29 cellular contexts compared by ENCODE assay signal in genomic region chr14:64958743-64959142, GRCh38. TPM values are rescaled to one million over a fixed set of nuclear protein-coding genes. Genes with fewer than 3 reads are reported as not detected.
DNase-seq lines count a peak whose midpoint lies in the region; ATAC-seq, FAIRE-seq and TF ChIP-seq lines count a peak whose summit lies in the region.
"Had no signal": no experiment of that assay in that cellular context is flagged by ENCODE, and none has a peak within 500 bp of the region (broad histone marks: within the 10 kb centered on the region; RNA-seq: fewer than 3 reads in every experiment).

No MANE protein-coding gene starts in this region.

- H3K56ac ChIP-seq in H1 (replicated peaks; ENCODE audit: insufficient read length, low read depth, low read length) = no peak overlapping the region
- no peak overlapping the region for H3K56ac ChIP-seq in mesendoderm (ENCODE audit: low read length)

- no peaks in the 10 kb centered on the region for H3K27me3 Mint-ChIP-seq in T-helper 17 cell
- H3K27me3 Mint-ChIP-seq: CD4-positive, alpha-beta memory T cell had no signal

- no peak overlapping the region for H3K9ac ChIP-seq in H1 (replicated peaks in 1 of 4; ENCODE audit: extremely low read depth in 1 of 4, low read depth in 3 of 4, low read length in 3 of 4)
- H3K9ac ChIP-seq in mesendoderm (ENCODE audit: low read length) = no peak overlapping the region

- no peaks in the 10 kb centered on the region for H3K36me3 Mint-ChIP-seq in T-helper 17 cell (ENCODE audit: low read depth)

- no peak overlapping the region for H2AFZ ChIP-seq in H1 (ENCODE audit: low read length)

- H3K14ac ChIP-seq in H1 (ENCODE audit: insufficient read length) = no peak overlapping the region

- H3K4me1 Mint-ChIP-seq in T-helper 17 cell = peaks cover 16% of the 10 kb centered on the region

- no peak overlapping the region for H3K4ac ChIP-seq in H1 (replicated peaks; ENCODE audit: insufficient read length, low read depth, low read length)
- H3K4ac ChIP-seq in mesendoderm (ENCODE audit: low read depth, low read length) = no peak overlapping the region

- TF ChIP-seq RAD21 in H1 (IDR thresholded peaks at IDR 0.05 in 1 of 2, conservative IDR thresholded peaks at IDR 0.05 in 1 of 2; ENCODE audit: low read depth in 2 of 2, low read length in 2 of 2) = no peak

- no peak overlapping the region; the same call in 1 of the 2 replicates for H2BK12ac ChIP-seq in H1 (ENCODE audit: low read depth, low read length)

- no peak overlapping the region for H3K27ac ChIP-seq in H1 (ENCODE audit: low read depth, low read length)
- no peak overlapping the region for H3K27ac ChIP-seq in mesendoderm (ENCODE audit: low read depth, low read length)
- H3K27ac ChIP-seq: RWPE1 had no signal

- DNase-seq in T-helper 17 cell = no peak
- no peak for DNase-seq in H1 (ENCODE audit: low read depth in 1 of 2, low spot score in 2 of 2)
- DNase-seq in posterior vena cava (ENCODE audit: low spot score) = peak; percentile 28
- no peak for DNase-seq in urothelium cell line (ENCODE audit: low spot score)
- no peak for DNase-seq in mesendoderm
- DNase-seq in hepatic stellate cell (ENCODE audit: low spot score) = no peak
- DNase-seq: C1 segment of cervical spinal cord; CD4-positive, alpha-beta memory T cell; COR-L47; DMS53; GOT3; Kasumi-1; NCI-H1092 treated with DMSO at 0.1 percent for 48 hours; NCI-H1436; NCI-H187; NCI-H2081 treated with DMSO at 0.1 percent for 48 hours; NCI-H446; NCI-H524 treated with DMSO at 0.1 percent for 48 hours; NCI-H82; SHP77 had no signal

- CTCF ChIA-PET in H1 (lab: Charles Lee; ENCODE audit: partially characterized antibody) = interaction anchor here (0.5 to 6.7 kb wide), 13 partner anchors 11 to 180 kb away, joined by 3 to 45 read pairs (median 4); no protein-coding TSS in a partner anchor

- WGBS in H1 (ENCODE audit: extremely low coverage in 1 of 2, insufficient coverage in 1 of 2, insufficient read length in 1 of 2, insufficient replicate concordance in 2 of 2, low coverage in 1 of 2, low lambda C conversion rate in 2 of 2, missing lambda C conversion rate in 1 of 2), 2 experiments = 92% methylated on average over 5 of the region's 5 CpGs; no CpG with 5 or more reads in 1 of the 2 experiments
- WGBS in mesendoderm (ENCODE audit: extremely low coverage, insufficient coverage, low lambda C conversion rate) = no CpG with 5 or more reads among the region's 5 CpGs

- no peak overlapping the region for H3K4me3 ChIP-seq in H1 (ENCODE audit: extremely low read depth in 1 of 4, insufficient read depth in 2 of 4, low read depth in 3 of 4, low read length in 4 of 4)
- no peak overlapping the region for H3K4me3 ChIP-seq in mesendoderm (ENCODE audit: low read length)
- H3K4me3 ChIP-seq: K562 had no signal

- H2BK120ac ChIP-seq in H1 (replicated peaks; ENCODE audit: low read depth, low read length) (no peak overlapping the region), mesendoderm (ENCODE audit: low read depth, low read length) (no peak overlapping the region)

- H3K18ac ChIP-seq in H1 (ENCODE audit: extremely low read depth, low read length) (no peak overlapping the region), mesendoderm (ENCODE audit: low read length) (no peak overlapping the region)

- no peak overlapping the region for H3K23ac ChIP-seq in H1 (ENCODE audit: insufficient read length)
- no peak overlapping the region for H3K23ac ChIP-seq in mesendoderm (ENCODE audit: low read length)

- H2BK5ac ChIP-seq in H1 (ENCODE audit: low read depth, low read length) (no peak overlapping the region), mesendoderm (ENCODE audit: low read length) (no peak overlapping the region)

- no peak for TF ChIP-seq CTCF in H1 (IDR thresholded peaks at IDR 0.05; ENCODE audit: control extremely low read depth in 1 of 3, insufficient read depth in 1 of 3, low read depth in 1 of 3, low read length in 3 of 3)

- H4K8ac ChIP-seq in H1 (ENCODE audit: extremely low read depth, insufficient read depth, low read length) (no peak overlapping the region), mesendoderm (ENCODE audit: low read depth, low read length) (no peak overlapping the region)

- peak overlapping the region; percentile 36 for H3K4me3 Mint-ChIP-seq in T-helper 17 cell
- H3K4me3 Mint-ChIP-seq: CD4-positive, alpha-beta memory T cell had no signal

- no peak overlapping the region for H4K91ac ChIP-seq in H1 (replicated peaks; ENCODE audit: insufficient read length, low read length)

- H2AK5ac ChIP-seq in H1 (ENCODE audit: low read depth, low read length) (no peak overlapping the region; the same call in 1 of the 2 replicates), mesendoderm (ENCODE audit: low read length) (no peak overlapping the region)

- H2BK15ac ChIP-seq in H1 (ENCODE audit: low read length) (peak overlapping the region; percentile 48; the same call in 1 of the 2 replicates), mesendoderm (replicated peaks; ENCODE audit: low read depth) (no peak overlapping the region)

- H3K79me2 ChIP-seq in H1 (ENCODE audit: control insufficient read depth in 1 of 2, insufficient read depth in 2 of 2, low read length in 2 of 2) (peaks cover 0 to 5% of the 10 kb centered on the region in 2 experiments; a peak in 1 of 4 replicates), mesendoderm (ENCODE audit: control insufficient read depth, insufficient read depth, low read length) (peaks cover 33% of the 10 kb centered on the region)

- intact Hi-C loops in posterior vena cava (cut with DNase I) = loop anchor here in 1 of 2 donors (5.0 kb wide), 1 partner anchor 769 kb away; no protein-coding TSS in a partner anchor

- ATAC-seq in T-helper 17 cell = no peak
- no peak for ATAC-seq in HG02623 (IDR thresholded peaks at IDR 0.05; ENCODE audit: unreplicated experiment)
- ATAC-seq: HCT116, K562 had no signal

- no peak overlapping the region for H2BK20ac ChIP-seq in H1 (ENCODE audit: low read length)

- no peaks in the 10 kb centered on the region for H3K27me3 ChIP-seq in H1 (replicated peaks in 1 of 4; ENCODE audit: control insufficient read depth in 3 of 4, extremely low read depth in 1 of 4, insufficient read depth in 3 of 4, low read length in 3 of 4)
- H3K27me3 ChIP-seq in mesendoderm (ENCODE audit: insufficient read depth, low read length, poor library complexity) = no peaks in the 10 kb centered on the region

- H3K4me2 ChIP-seq in H1 (ENCODE audit: insufficient read depth in 1 of 2, low read depth in 2 of 2, low read length in 2 of 2) (no peak overlapping the region), mesendoderm (ENCODE audit: low read length) (no peak overlapping the region)

- peaks cover 7% of the 10 kb centered on the region for H3K79me1 ChIP-seq in H1 (ENCODE audit: low read depth, low read length)
- H3K79me1 ChIP-seq in mesendoderm (ENCODE audit: low read length) = peaks cover 27% of the 10 kb centered on the region

- H3K4me1 ChIP-seq in H1 (replicated peaks in 1 of 4; ENCODE audit: control insufficient read depth in 3 of 4, insufficient read depth in 4 of 4, low read length in 3 of 4) (peaks cover 13 to 26% (median 20%) of the 10 kb centered on the region in 4 experiments), mesendoderm (ENCODE audit: control insufficient read depth, low read depth, low read length) (peaks cover 21% of the 10 kb centered on the region)

- H3K23me2 ChIP-seq in H1 (ENCODE audit: low read depth, low read length) = no peaks in the 10 kb centered on the region

- FAIRE-seq in H1 (lab: Jason Lieb, UNC) (no peak), urothelium cell line (lab: Jason Lieb, UNC) (peak; percentile 96)
- FAIRE-seq: G401.6, K562 had no signal

- POLR2A ChIA-PET in H1 (lab: Charles Lee; ENCODE audit: partially characterized antibody) = interaction anchor here (1.7 to 2.2 kb wide), 2 partner anchors 11 to 84 kb away, joined by 4 to 8 read pairs; no protein-coding TSS in a partner anchor

- H4K5ac ChIP-seq in H1 (ENCODE audit: insufficient read length, low read depth, low read length) (no peak overlapping the region), mesendoderm (ENCODE audit: low read length) (no peak overlapping the region)

- no peak for TF ChIP-seq EP300 in H1 (IDR thresholded peaks at IDR 0.05; ENCODE audit: borderline replicate concordance in 1 of 2, low read depth in 2 of 2, low read length in 2 of 2)

- H3K36me3 ChIP-seq in H1 (ENCODE audit: control insufficient read depth in 2 of 4, insufficient read depth in 4 of 4, low read length in 3 of 4) (0 out of 8 replicates have a peak, but pooled peaks cover 0 to 2% (median 0%) of the 10 kb centered on the region in 4 experiments), mesendoderm (ENCODE audit: control insufficient read depth, insufficient read depth, low read length) (peaks cover 7% of the 10 kb centered on the region)

- peaks cover 0 to 8% of the 10 kb centered on the region in 2 experiments for H4K20me1 ChIP-seq in H1 (replicated peaks in 1 of 2; ENCODE audit: control insufficient read depth in 1 of 2, insufficient read depth in 2 of 2, low read length in 2 of 2)

- no peak for TF ChIP-seq POLR2A in H1 (IDR thresholded peaks at IDR 0.05; ENCODE audit: control extremely low read depth in 1 of 2, low read depth in 2 of 2, low read length in 2 of 2)

- H3K27ac Mint-ChIP-seq in T-helper 17 cell = no peak overlapping the region

- H3K9me3 ChIP-seq in T-helper 17 cell (ENCODE audit: control insufficient read depth, low read length, poor library complexity, severe bottlenecking) (no peaks in the 10 kb centered on the region), H1 (ENCODE audit: insufficient read depth in 2 of 2, low read depth in 1 of 2, low read length in 1 of 2) (no peaks in the 10 kb centered on the region)

RNA-seq across cellular contexts. Expression of gene RAB15, which starts 13.4 kb away (rescaled TPM):
- 1 to 10 TPM; 4.8 to 5.8 TPM for total RNA-seq in T-helper 17 cell
- total RNA-seq in H1 (2021; fragmentation: NEBNext Ultra II Directional; extraction: Animal tissue kit (Norgen Biotek cat#: 25700)) = 58.1 and 59.2 TPM in 2 replicates
- 38.8 and 63.4 TPM in 2 replicates for polyA plus RNA-seq in H1 (2011; rRNA removed)
- polyA plus RNA-seq in H1 (2011; cell fraction: cytosol; rRNA removed) = 37.8 TPM
- 46.7 TPM for polyA plus RNA-seq in H1 (2011; cell fraction: nucleus; rRNA removed)
- polyA plus RNA-seq in H1 (2012, experiment 1 of 2) = 35.3 to 39.3 TPM (median 37.0 TPM) in 4 replicates
- 35.0 TPM for polyA plus RNA-seq in H1 (2012, experiment 2 of 2)
- polyA plus RNA-seq in H1 (2013, experiment 1 of 2) = 29.4 TPM
- polyA plus RNA-seq in H1 (2013, experiment 2 of 2) = 30.4 TPM
- polyA minus RNA-seq in H1 (2011; rRNA and poly(A)+ RNA removed) = 25.9 and 31.7 TPM in 2 replicates
- 15.9 TPM for polyA minus RNA-seq in H1 (2011; cell fraction: cytosol; rRNA and poly(A)+ RNA removed)
- 14.5 TPM for polyA minus RNA-seq in H1 (2011; cell fraction: nucleus; rRNA and poly(A)+ RNA removed)
- 1 to 10 TPM; 6.0 to 7.3 TPM for total RNA-seq in posterior vena cava
- polyA plus RNA-seq in mesendoderm (2013, experiment 1 of 2) = 42.6 TPM
- polyA plus RNA-seq in mesendoderm (2013, experiment 2 of 2) = 42.7 TPM

RNA-seq across cellular contexts. Expression of gene GPX2, which starts 16.2 kb away (rescaled TPM):
- total RNA-seq in T-helper 17 cell (not detected), posterior vena cava (not detected)
- total RNA-seq in H1 (2021; fragmentation: NEBNext Ultra II Directional; extraction: Animal tissue kit (Norgen Biotek cat#: 25700)) = 0.30 and 0.50 TPM in 2 replicates
- polyA plus RNA-seq in H1 (2011; rRNA removed) = 0.49 and 0.89 TPM in 2 replicates
- 0.61 TPM for polyA plus RNA-seq in H1 (2011; cell fraction: cytosol; rRNA removed)
- polyA plus RNA-seq in H1 (2011; cell fraction: nucleus; rRNA removed) = 0.66 TPM
- polyA plus RNA-seq in H1 (2012, experiment 1 of 2) = 0.50 to 0.96 TPM (median 0.64 TPM) in 3 of 4 replicates, not detected in the other
- 1.5 TPM for polyA plus RNA-seq in H1 (2012, experiment 2 of 2)
- 0.36 TPM for polyA plus RNA-seq in H1 (2013, experiment 1 of 2)
- 0.46 TPM for polyA plus RNA-seq in H1 (2013, experiment 2 of 2)
- 0.38 and 0.56 TPM in 2 replicates for polyA minus RNA-seq in H1 (2011; rRNA and poly(A)+ RNA removed)
- polyA minus RNA-seq in H1 (2011; cell fraction: cytosol; rRNA and poly(A)+ RNA removed) = not detected
- not detected for polyA minus RNA-seq in H1 (2011; cell fraction: nucleus; rRNA and poly(A)+ RNA removed)
- polyA plus RNA-seq in mesendoderm (2013, experiment 1 of 2) = 1.2 TPM
- polyA plus RNA-seq in mesendoderm (2013, experiment 2 of 2) = 1.1 TPM
- total RNA-seq: A673; CD4-positive, alpha-beta memory T cell; HT1080; M059J; SK-MEL-5 had no signal
- polyA plus RNA-seq: CD4-positive, alpha-beta memory T cell; K562 had no signal

RNA-seq across cellular contexts. Expression of gene FNTB, which starts 28.0 kb away (rescaled TPM):
- total RNA-seq in T-helper 17 cell = 10 to 100 TPM; 14.2 to 22.5 TPM
- total RNA-seq in H1 (2021; fragmentation: NEBNext Ultra II Directional; extraction: Animal tissue kit (Norgen Biotek cat#: 25700)) = 13.8 and 16.0 TPM in 2 replicates
- polyA plus RNA-seq in H1 (2011; rRNA removed) = 19.3 and 20.7 TPM in 2 replicates
- polyA plus RNA-seq in H1 (2011; cell fraction: cytosol; rRNA removed) = 21.8 TPM
- polyA plus RNA-seq in H1 (2011; cell fraction: nucleus; rRNA removed) = 30.2 TPM
- 12.4 to 17.8 TPM (median 16.1 TPM) in 4 replicates for polyA plus RNA-seq in H1 (2012, experiment 1 of 2)
- polyA plus RNA-seq in H1 (2012, experiment 2 of 2) = 16.3 TPM
- 9.0 TPM for polyA plus RNA-seq in H1 (2013, experiment 1 of 2)
- polyA plus RNA-seq in H1 (2013, experiment 2 of 2) = 8.3 TPM
- 30.5 and 33.3 TPM in 2 replicates for polyA minus RNA-seq in H1 (2011; rRNA and poly(A)+ RNA removed)
- 21.4 TPM for polyA minus RNA-seq in H1 (2011; cell fraction: cytosol; rRNA and poly(A)+ RNA removed)
- 22.4 TPM for polyA minus RNA-seq in H1 (2011; cell fraction: nucleus; rRNA and poly(A)+ RNA removed)
- 10 to 100 TPM in 1 of 2 donors, 1 to 10 TPM in 1; 8.0 to 14.8 TPM for total RNA-seq in posterior vena cava
- polyA plus RNA-seq in mesendoderm (2013, experiment 1 of 2) = 12.8 TPM
- 12.3 TPM for polyA plus RNA-seq in mesendoderm (2013, experiment 2 of 2)

RNA-seq across cellular contexts. Expression of gene CHURC1, which starts 44.5 kb away (rescaled TPM):
- total RNA-seq in T-helper 17 cell = 10 to 100 TPM; 69.5 to 78.3 TPM
- total RNA-seq in H1 (2021; fragmentation: NEBNext Ultra II Directional; extraction: Animal tissue kit (Norgen Biotek cat#: 25700)) = 50.2 and 55.6 TPM in 2 replicates
- polyA plus RNA-seq in H1 (2011; rRNA removed) = 44.8 and 59.3 TPM in 2 replicates
- 43.3 TPM for polyA plus RNA-seq in H1 (2011; cell fraction: cytosol; rRNA removed)
- polyA plus RNA-seq in H1 (2011; cell fraction: nucleus; rRNA removed) = 11.4 TPM
- 31.2 to 64.3 TPM (median 43.5 TPM) in 4 replicates for polyA plus RNA-seq in H1 (2012, experiment 1 of 2)
- 35.9 TPM for polyA plus RNA-seq in H1 (2012, experiment 2 of 2)
- polyA plus RNA-seq in H1 (2013, experiment 1 of 2) = 149 TPM
- 132 TPM for polyA plus RNA-seq in H1 (2013, experiment 2 of 2)
- 9.7 and 14.7 TPM in 2 replicates for polyA minus RNA-seq in H1 (2011; rRNA and poly(A)+ RNA removed)
- polyA minus RNA-seq in H1 (2011; cell fraction: cytosol; rRNA and poly(A)+ RNA removed) = 6.9 TPM
- polyA minus RNA-seq in H1 (2011; cell fraction: nucleus; rRNA and poly(A)+ RNA removed) = 37.0 TPM
- 10 to 100 TPM; 65.4 to 87.3 TPM for total RNA-seq in posterior vena cava
- polyA plus RNA-seq in mesendoderm (2013, experiment 1 of 2) = 72.3 TPM
- polyA plus RNA-seq in mesendoderm (2013, experiment 2 of 2) = 79.8 TPM
